Comparison of ENCODE assay signal across 1 cellular context in genomic region chr3:94522488-94522887, GRCh38.
TF ChIP-seq lines count a peak whose summit lies in the region.

No MANE protein-coding gene starts in this region.

TF ChIP-seq in WTC11, 78 proteins besides CTCF, POLR2A, EP300 and RAD21 (continued from another document):
- TF ChIP-seq ZNF512 (CRISPR knock-in tag; IDR thresholded peaks at IDR 0.05; ENCODE audit: borderline replicate concordance) = no peak
- TF ChIP-seq NR3C1 (CRISPR knock-in tag; conservative IDR thresholded peaks at IDR 0.05; ENCODE audit: low read depth) = no peak
- no peak for TF ChIP-seq E2F1 (CRISPR knock-in tag; IDR thresholded peaks at IDR 0.05)
- TF ChIP-seq SMAD4 (CRISPR knock-in tag; IDR thresholded peaks at IDR 0.05) = no peak
- TF ChIP-seq SP1 (CRISPR knock-in tag; conservative IDR thresholded peaks at IDR 0.05) = no peak
- no peak for TF ChIP-seq USF2 (CRISPR knock-in tag; IDR thresholded peaks at IDR 0.05)
- no peak for TF ChIP-seq KAT7 (CRISPR knock-in tag; IDR thresholded peaks at IDR 0.05; ENCODE audit: borderline replicate concordance)
